24 cellular contexts compared by ENCODE assay signal in genomic region chr5:6305821-6306220, GRCh38.
"Had no signal": no experiment of that assay in that cellular context is flagged by ENCODE, and none has a peak within 500 bp of the region (broad histone marks: within the 10 kb centered on the region; RNA-seq: fewer than 3 reads in every experiment).

No MANE protein-coding gene starts in this region.

- DNase-seq: islet precursor cell; left ventricle myocardium inferior; mesendoderm; naive B cell; natural killer cell; nephron progenitor cell; occipital lobe; right lobe of liver; stimulated activated CD4-positive, alpha-beta T cell treated with anti-CD3 and anti-CD28 coated beads, Interleukin-1b, Interleukin-23, amount 100 ng/mL, for 48 hours; stimulated activated CD4-positive, alpha-beta T cell treated with anti-CD3 and anti-CD28 coated beads, Interleukin-2, amount 100 ng/mL, for 48 hours; stimulated activated CD4-positive, alpha-beta T cell treated with anti-CD3 and anti-CD28 coated beads, Interleukin-4, amount 100 ng/mL, for 4 hours; stimulated activated CD8-positive, alpha-beta memory T cell treated with anti-CD3 and anti-CD28 coated beads, Interleukin-4, amount 100 ng/mL, for 48 hours; stimulated activated naive CD4-positive, alpha-beta T cell treated with Interleukin-2 at 50 U/mL for 16 hours; stimulated activated naive CD8-positive, alpha-beta T cell treated with anti-CD3 and anti-CD28 coated beads, Interleukin-15, amount 100 ng/mL, for 72 hours; substantia nigra; uterus had no signal

- H3K4me2 ChIP-seq: neural progenitor cell, smooth muscle cell had no signal

- ATAC-seq: natural killer cell; right lobe of liver; stimulated activated memory B cell treated with anti-CD40 and anti-IgM and Interleukin-4, amounts not matched to agents 10 μg/mL and 1 μg/mL and 100 μg/mL, for 72 hours; stimulated activated naive CD8-positive, alpha-beta T cell treated with anti-CD3 and anti-CD28 coated beads, Interleukin-15, amount 100 ng/mL, for 72 hours had no signal

- H3K4me1 ChIP-seq: left ventricle myocardium inferior, parathyroid adenoma, right atrium auricular region, tibial nerve, uterus had no signal

- H3K27ac ChIP-seq: left ventricle myocardium inferior, neural progenitor cell, neutrophil, parathyroid adenoma, right atrium auricular region, right lobe of liver, tibial nerve, uterus had no signal

- H3K79me2 ChIP-seq: parathyroid adenoma had no signal

- H3K9me3 ChIP-seq: left ventricle myocardium inferior, neutrophil, right atrium auricular region, right lobe of liver, tibial nerve, uterus had no signal

- H3K4me3 ChIP-seq: left ventricle myocardium inferior, lung, neural progenitor cell, right atrium auricular region, right lobe of liver, smooth muscle cell, tibial nerve, uterus had no signal

- H3K36me3 ChIP-seq: left ventricle myocardium inferior, neural progenitor cell, neutrophil, right atrium auricular region, right lobe of liver, tibial nerve, uterus had no signal

- H2AFZ ChIP-seq: neural progenitor cell, parathyroid adenoma had no signal

- H3K27me3 ChIP-seq: neutrophil, right atrium auricular region, right lobe of liver, tibial nerve, uterus had no signal

- H3K9ac ChIP-seq: neural progenitor cell, parathyroid adenoma had no signal
